Comparison of ENCODE assay signal across 11 cellular contexts in genomic region chr10:124105594-124105993, GRCh38. TPM values are rescaled to one million over a fixed set of nuclear protein-coding genes. Genes with fewer than 3 reads are reported as not detected.
DNase-seq lines count a peak whose midpoint lies in the region; ATAC-seq and TF ChIP-seq lines count a peak whose summit lies in the region.
"Had no signal": no experiment of that assay in that cellular context is flagged by ENCODE, and none has a peak within 500 bp of the region (broad histone marks: within the 10 kb centered on the region; RNA-seq: fewer than 3 reads in every experiment).

No MANE protein-coding gene starts in this region.

- peak overlapping the region; percentile 5 for H3K9ac ChIP-seq in muscle layer of colon (ENCODE audit: low read length)

- ATAC-seq in upper lobe of right lung (no peak), HG02571 (IDR thresholded peaks at IDR 0.05; ENCODE audit: unreplicated experiment) (no peak), GM21423 (IDR thresholded peaks at IDR 0.05; ENCODE audit: unreplicated experiment) (no peak)
- ATAC-seq: CD8-positive, alpha-beta T cell had no signal

- H4K20me1 ChIP-seq in OCI-LY7 (ENCODE audit: insufficient read depth, low read length) = no peaks in the 10 kb centered on the region

- H3K9me3 ChIP-seq in OCI-LY7 (ENCODE audit: low read length) = peaks cover 10% of the 10 kb centered on the region; the same call in 1 of the 2 replicates
- H3K9me3 ChIP-seq in muscle layer of colon (ENCODE audit: low read length) = no peaks in the 10 kb centered on the region
- no peaks in the 10 kb centered on the region for H3K9me3 ChIP-seq in upper lobe of right lung

- peak; percentile 71 for DNase-seq in OCI-LY7 (ENCODE audit: low spot score)
- no peak for DNase-seq in coronary artery (ENCODE audit: low spot score)
- no peak for DNase-seq in upper lobe of right lung
- no peak for DNase-seq in NCI-H524 treated with DMSO at 0.1 percent for 48 hours (lab: John Stamatoyannopoulos, UW)
- DNase-seq in stimulated activated CD4-positive, alpha-beta T cell treated with anti-CD3 and anti-CD28 coated beads, Interleukin-4, amount 100 ng/mL, for 1 hour = no peak
- DNase-seq: activated effector memory CD4-positive, alpha-beta T cell treated with anti-CD3 and anti-CD28 coated beads, Interleukin-2, amount 50 U/mL, for 16 hours; CD8-positive, alpha-beta T cell; NCI-H1417 treated with DMSO at 0.1 percent for 48 hours had no signal

- intact Hi-C loops in OCI-LY7 (cut with micrococcal nuclease; ENCODE audit: unreplicated experiment) = loop anchor here (1.0 to 10.0 kb wide), 4 partner anchors 12 to 119 kb away; partner anchors contain the start of gene CHST15
- intact Hi-C loops in upper lobe of right lung (cut with DNase I) = no loop called here

- H3K27me3 ChIP-seq in muscle layer of colon (ENCODE audit: control insufficient read depth in 1 of 2, insufficient read depth in 2 of 2, low read length in 2 of 2) (no peaks in the 10 kb centered on the region), upper lobe of right lung (no peaks in the 10 kb centered on the region)

- POLR2A ChIA-PET in OCI-LY7 (lab: Charles Lee) = interaction anchor here (0.6 to 5.3 kb wide), 22 partner anchors 10 to 298 kb away, joined by 3 to 56 read pairs (median 6); partner anchors contain the start of gene CHST15

- H3K36me3 ChIP-seq in OCI-LY7 (ENCODE audit: insufficient read depth, low read length) (no peaks in the 10 kb centered on the region), muscle layer of colon (ENCODE audit: insufficient read depth, low read length) (no peaks in the 10 kb centered on the region), upper lobe of right lung (no peaks in the 10 kb centered on the region)

- TF ChIP-seq CTCF in OCI-LY7 (conservative IDR thresholded peaks at IDR 0.05; ENCODE audit: low read length) (no peak), coronary artery (IDR thresholded peaks at IDR 0.05) (no peak), upper lobe of right lung (IDR thresholded peaks at IDR 0.05) (no peak)

- H3K79me2 ChIP-seq in OCI-LY7 (ENCODE audit: insufficient read depth, low read depth, low read length) = no peaks in the 10 kb centered on the region

- CTCF ChIA-PET in OCI-LY7 (lab: Charles Lee; ENCODE audit: unreplicated experiment) = interaction anchor here (0.8 to 2.3 kb wide), 6 partner anchors 9 to 110 kb away, joined by 3 to 6 read pairs (median 4); no protein-coding TSS in a partner anchor

- no peaks in the 10 kb centered on the region for H3K9me2 ChIP-seq in OCI-LY7 (ENCODE audit: insufficient read depth, low read length)

- H3K4me2 ChIP-seq in OCI-LY7 (ENCODE audit: low read length) = peak overlapping the region; percentile 93

- TSS peak; percentile 91 for BruUV-seq in OCI-LY7 (replicated peaks; lab: Mats Ljungman, UMichigan)

- H3K4me3 ChIP-seq in OCI-LY7 (ENCODE audit: low read depth, low read length, poor library complexity, severe bottlenecking) (peak overlapping the region; percentile 65), coronary artery (no peak overlapping the region), muscle layer of colon (ENCODE audit: low read depth in 1 of 2, low read length in 2 of 2) (peak overlapping the region in 1 of 2 donors; percentile 2), upper lobe of right lung (no peak overlapping the region)

- H2AFZ ChIP-seq in OCI-LY7 (ENCODE audit: low read length) = peak overlapping the region; percentile 70; the same call in 1 of the 2 replicates

- H3K4me1 ChIP-seq in OCI-LY7 (ENCODE audit: insufficient read depth, low read length, poor library complexity, severe bottlenecking) = peaks cover 95% of the 10 kb centered on the region
- H3K4me1 ChIP-seq in muscle layer of colon (ENCODE audit: insufficient read depth, low read length) = peaks cover 30% of the 10 kb centered on the region
- H3K4me1 ChIP-seq in upper lobe of right lung = peaks cover 22% of the 10 kb centered on the region

- H3K27ac ChIP-seq in OCI-LY7 (ENCODE audit: low read depth, low read length, poor library complexity, severe bottlenecking) = peak overlapping the region; percentile 94
- H3K27ac ChIP-seq in coronary artery = peak overlapping the region; percentile 40 to 60
- H3K27ac ChIP-seq in muscle layer of colon (ENCODE audit: low read depth, low read length) = peak overlapping the region; percentile 72
- peak overlapping the region; percentile 33 for H3K27ac ChIP-seq in upper lobe of right lung

RNA-seq across cellular contexts. Expression of gene CHST15, which starts 12.2 kb away (rescaled TPM):
- total RNA-seq in OCI-LY7 (2014; rRNA removed; shearing (Covaris generic)) = 19.9 and 26.4 TPM in 2 replicates
- total RNA-seq in OCI-LY7 (2022) = 14.7 and 19.2 TPM in 2 replicates
- total RNA-seq in upper lobe of right lung = 49.2 TPM

Comparison
In these comparisons a context has a peak if more than half of its experiments do, and no peak if none do; other contexts are left out.
1. H3K27ac ChIP-seq: peak in every context shown above with its lines; median percentile 94 in OCI-LY7; 72 in muscle layer of colon; 50 in coronary artery; 33 in upper lobe of right lung.